ENCODE assay signal across 8 cellular contexts in genomic region chr9:98118640-98119601, GRCh38. TPM values are rescaled to one million over a fixed set of nuclear protein-coding genes. Genes with fewer than 3 reads are reported as not detected.
A peak's percentile ranks its signal among the peaks of the same experiment; 100 is the strongest.
DNase-seq lines count a peak whose midpoint lies in the region; ATAC-seq lines count a peak whose summit lies in the region.

TRIM14 (minus strand) TSS chr9:98119222; CDS start chr9:98119188, 34 bp downstream.

- H3K9me3 Mint-ChIP-seq in activated CD4-positive, alpha-beta T cell treated with anti-CD3 and anti-CD28 coated beads, Interleukin-2, amount 10 ng/mL, durations not matched to agents 24 days and 14 days: no peaks in the 10 kb centered on the region
- no peaks in the 10 kb centered on the region for H3K9me3 Mint-ChIP-seq in memory B cell

- DNase-seq in NCI-H2081 (lab: John Stamatoyannopoulos, UW) (peak; percentile 27 to 28), NCI-H2081 treated with DMSO at 0.1 percent for 48 hours (lab: John Stamatoyannopoulos, UW) (no peak), NCI-H2171 treated with DMSO at 0.1 percent for 48 hours (lab: John Stamatoyannopoulos, UW) (peak; percentile 71), memory B cell (ENCODE audit: low spot score in 2 of 2) (peak in 1 of 2 donors; percentile 20)
- DNase-seq in activated CD4-positive, alpha-beta T cell treated with anti-CD3 and anti-CD28 coated beads, Interleukin-2, amount 10 ng/mL, durations not matched to agents 24 days and 14 days: peak; percentile 93
- DNase-seq in effector CD8-positive, alpha-beta T cell (lab: John Stamatoyannopoulos, UW): peak; percentile 32
- peak; percentile 56 to 61 for DNase-seq in stimulated activated CD8-positive, alpha-beta memory T cell treated with anti-CD3 and anti-CD28 coated beads, Interleukin-2, amount 100 ng/mL, for 48 hours (ENCODE audit: low read depth in 2 of 2)

- H3K4me3 Mint-ChIP-seq in activated CD4-positive, alpha-beta T cell treated with anti-CD3 and anti-CD28 coated beads, Interleukin-2, amount 10 ng/mL, durations not matched to agents 24 days and 14 days: peak within 1 kb of the TSS; percentile 87
- H3K4me3 Mint-ChIP-seq in memory B cell: peak within 1 kb of the TSS; percentile 89

- intact Hi-C loops in activated CD4-positive, alpha-beta T cell treated with anti-CD3 and anti-CD28 coated beads, Interleukin-2, amount 10 ng/mL, durations not matched to agents 24 days and 14 days (cut with micrococcal nuclease): loop anchor here (1.0 to 5.0 kb wide), 8 partner anchors 11 to 196 kb away; partner anchors contain the start of genes ANP32B, CORO2A and TRMO

- ATAC-seq in HG02852 (IDR thresholded peaks at IDR 0.05; ENCODE audit: unreplicated experiment): peak; percentile 66
- peak; percentile 63 for ATAC-seq in memory B cell (ENCODE audit: low read depth)

- H3K27me3 Mint-ChIP-seq in activated CD4-positive, alpha-beta T cell treated with anti-CD3 and anti-CD28 coated beads, Interleukin-2, amount 10 ng/mL, durations not matched to agents 24 days and 14 days: no peaks in the 10 kb centered on the region
- H3K27me3 Mint-ChIP-seq in memory B cell: no peaks in the 10 kb centered on the region

- H3K27ac Mint-ChIP-seq in activated CD4-positive, alpha-beta T cell treated with anti-CD3 and anti-CD28 coated beads, Interleukin-2, amount 10 ng/mL, durations not matched to agents 24 days and 14 days: peak within 1 kb of the TSS; percentile 89
- peak within 1 kb of the TSS; percentile 95 for H3K27ac Mint-ChIP-seq in memory B cell

- H3K4me1 Mint-ChIP-seq in activated CD4-positive, alpha-beta T cell treated with anti-CD3 and anti-CD28 coated beads, Interleukin-2, amount 10 ng/mL, durations not matched to agents 24 days and 14 days: peaks cover 36% of the 10 kb centered on the region
- H3K4me1 Mint-ChIP-seq in memory B cell: peaks cover 31% of the 10 kb centered on the region

- peaks cover 15% of the 10 kb centered on the region for H3K36me3 Mint-ChIP-seq in activated CD4-positive, alpha-beta T cell treated with anti-CD3 and anti-CD28 coated beads, Interleukin-2, amount 10 ng/mL, durations not matched to agents 24 days and 14 days (ENCODE audit: low read depth)
- no peaks in the 10 kb centered on the region for H3K36me3 Mint-ChIP-seq in memory B cell

RNA-seq across cellular contexts. Expression of gene TRIM14, which starts in this region (rescaled TPM):
- total RNA-seq in activated CD4-positive, alpha-beta T cell treated with anti-CD3 and anti-CD28 coated beads, Interleukin-2, amount 10 ng/mL, durations not matched to agents 24 days and 14 days: 47.3 and 47.8 TPM in 2 replicates
